17 cellular contexts compared by ENCODE assay signal in genomic region chr2:38417745-38418689, GRCh38. TPM values are rescaled to one million over a fixed set of nuclear protein-coding genes. Genes with fewer than 3 reads are reported as not detected.
DNase-seq lines count a peak whose midpoint lies in the region; ATAC-seq and TF ChIP-seq lines count a peak whose summit lies in the region.
"Had no signal": no experiment of that assay in that cellular context is flagged by ENCODE, and none has a peak within 500 bp of the region (broad histone marks: within the 10 kb centered on the region; RNA-seq: fewer than 3 reads in every experiment).

No MANE protein-coding gene starts in this region.

- no peak for TF ChIP-seq POLR2A in breast epithelium (IDR thresholded peaks at IDR 0.05)

- H3K4me1 Mint-ChIP-seq in activated naive CD4-positive, alpha-beta T cell treated with anti-CD3 and anti-CD28 coated beads, Interleukin-2, amount 10 ng/mL, durations not matched to agents 7 days and 5 days: no peaks in the 10 kb centered on the region
- H3K4me1 Mint-ChIP-seq: CD14-positive monocyte had no signal

- no peaks in the 10 kb centered on the region for H3K36me3 ChIP-seq in breast epithelium

- TF ChIP-seq CTCF in breast epithelium (IDR thresholded peaks at IDR 0.05): no peak

- peaks cover 11% of the 10 kb centered on the region for H3K27me3 Mint-ChIP-seq in activated naive CD4-positive, alpha-beta T cell treated with anti-CD3 and anti-CD28 coated beads, Interleukin-2, amount 10 ng/mL, durations not matched to agents 7 days and 5 days

- ATAC-seq in GM19467 (IDR thresholded peaks at IDR 0.05; ENCODE audit: unreplicated experiment) (no peak), GM21737 (IDR thresholded peaks at IDR 0.05; ENCODE audit: unreplicated experiment) (no peak)
- ATAC-seq: A549, HCT116, Panc1 had no signal

- CTCF ChIA-PET in activated naive CD4-positive, alpha-beta T cell treated with anti-CD3 and anti-CD28 coated beads, Interleukin-2, amount 10 ng/mL, durations not matched to agents 7 days and 5 days (lab: Charles Lee): no interaction called here

- H3K9me3 ChIP-seq in breast epithelium: peaks cover 3% of the 10 kb centered on the region in 2 donors

- peak overlapping the region; percentile 64 to 72 for H3K27ac ChIP-seq in breast epithelium
- H3K27ac ChIP-seq: A549 had no signal

- peaks cover 6% of the 10 kb centered on the region for H3K9me3 Mint-ChIP-seq in activated naive CD4-positive, alpha-beta T cell treated with anti-CD3 and anti-CD28 coated beads, Interleukin-2, amount 10 ng/mL, durations not matched to agents 7 days and 5 days

- intact Hi-C loops in breast epithelium (cut with DNase I; ENCODE audit: low total_unique reads): no loop called here

- DNase-seq in DMS79 (lab: John Stamatoyannopoulos, UW): peak; percentile 84
- DNase-seq in HPDE6-E6E7 (ENCODE audit: extremely low spot score): peak; percentile 60
- DNase-seq in breast epithelium (ENCODE audit: low spot score in 2 of 2): no peak
- peak; percentile 8 for DNase-seq in inferior parietal cortex (ENCODE audit: extremely low spot score)
- DNase-seq in activated naive CD4-positive, alpha-beta T cell treated with anti-CD3 and anti-CD28 coated beads, Interleukin-2, amount 10 ng/mL, durations not matched to agents 7 days and 5 days: no peak
- no peak for DNase-seq in ecto neural progenitor cell (ENCODE audit: low spot score)
- DNase-seq: DMS53, KBM-7, NCI-H1092, NCI-H69, SHP77 treated with DMSO at 0.1 percent for 48 hours had no signal

- H3K4me3 ChIP-seq in breast epithelium: no peak overlapping the region
- H3K4me3 ChIP-seq: A549 had no signal

- H3K27ac Mint-ChIP-seq in activated naive CD4-positive, alpha-beta T cell treated with anti-CD3 and anti-CD28 coated beads, Interleukin-2, amount 10 ng/mL, durations not matched to agents 7 days and 5 days: no peak overlapping the region
- H3K27ac Mint-ChIP-seq: CD14-positive monocyte had no signal

- no peak overlapping the region for H3K4me3 Mint-ChIP-seq in activated naive CD4-positive, alpha-beta T cell treated with anti-CD3 and anti-CD28 coated beads, Interleukin-2, amount 10 ng/mL, durations not matched to agents 7 days and 5 days
- H3K4me3 Mint-ChIP-seq: CD14-positive monocyte had no signal

- H3K27me3 ChIP-seq in breast epithelium: no peaks in the 10 kb centered on the region

- H3K36me3 Mint-ChIP-seq in activated naive CD4-positive, alpha-beta T cell treated with anti-CD3 and anti-CD28 coated beads, Interleukin-2, amount 10 ng/mL, durations not matched to agents 7 days and 5 days: no peaks in the 10 kb centered on the region
- H3K36me3 Mint-ChIP-seq: CD14-positive monocyte had no signal

- peaks cover 0 to 5% of the 10 kb centered on the region in 2 donors for H3K4me1 ChIP-seq in breast epithelium
- H3K4me1 ChIP-seq: A549 had no signal

RNA-seq across cellular contexts. Expression of gene ATL2, which starts 40.9 kb away (rescaled TPM):
- total RNA-seq in breast epithelium: 100 to 1,000 TPM in 2 of 3 donors, 10 to 100 TPM in 1; 66.4 to 179 (median 159) TPM

Comparison
In these comparisons a context has a peak if more than half of its experiments do, and no peak if none do; other contexts are left out.
1. DNase-seq: peak in DMS79 (single experiment), HPDE6-E6E7 (single experiment) and inferior parietal cortex (single experiment); none in breast epithelium (0 of 2), activated naive CD4-positive, alpha-beta T cell treated with anti-CD3 and anti-CD28 coated beads, Interleukin-2, amount 10 ng/mL, durations not matched to agents 7 days and 5 days (single experiment) and ecto neural progenitor cell (single experiment).